1 cellular context compared by ENCODE assay signal in genomic region chr3:36524560-36524959, GRCh38.
TF ChIP-seq lines count a peak whose summit lies in the region.

No MANE protein-coding gene starts in this region.

TF ChIP-seq in SK-N-SH, 30 proteins besides CTCF, POLR2A, EP300 and RAD21 (continued from another document):
- TF ChIP-seq, protein P1, sequence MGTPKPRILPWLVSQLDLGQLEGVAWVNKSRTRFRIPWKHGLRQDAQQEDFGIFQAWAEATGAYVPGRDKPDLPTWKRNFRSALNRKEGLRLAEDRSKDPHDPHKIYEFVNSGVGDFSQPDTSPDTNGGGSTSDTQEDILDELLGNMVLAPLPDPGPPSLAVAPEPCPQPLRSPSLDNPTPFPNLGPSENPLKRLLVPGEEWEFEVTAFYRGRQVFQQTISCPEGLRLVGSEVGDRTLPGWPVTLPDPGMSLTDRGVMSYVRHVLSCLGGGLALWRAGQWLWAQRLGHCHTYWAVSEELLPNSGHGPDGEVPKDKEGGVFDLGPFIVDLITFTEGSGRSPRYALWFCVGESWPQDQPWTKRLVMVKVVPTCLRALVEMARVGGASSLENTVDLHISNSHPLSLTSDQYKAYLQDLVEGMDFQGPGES (IDR thresholded peaks at IDR 0.05; ENCODE audit: low read depth, low read length): no peak
- TF ChIP-seq MEF2A (IDR thresholded peaks at IDR 0.05; ENCODE audit: borderline replicate concordance, low read depth) (no peak), NFIC (IDR thresholded peaks at IDR 0.05; ENCODE audit: borderline replicate concordance) (no peak), MAX (IDR thresholded peaks at IDR 0.05; ENCODE audit: low read depth) (no peak), YY1 (IDR thresholded peaks at IDR 0.05; ENCODE audit: low read depth) (no peak), SIN3A (IDR thresholded peaks at IDR 0.05; ENCODE audit: borderline replicate concordance, low read depth, low read length) (no peak), SMC3 (IDR thresholded peaks at IDR 0.05; ENCODE audit: low read depth, low read length) (no peak), RXRA (IDR thresholded peaks at IDR 0.05; ENCODE audit: borderline replicate concordance, low read depth) (no peak), FOXJ3 (CRISPR knock-in tag; IDR thresholded peaks at IDR 0.05) (no peak), GATA2 (CRISPR knock-in tag; IDR thresholded peaks at IDR 0.05) (no peak)
